ENCODE assay signal across 11 cellular contexts in genomic region chr11:112656772-112657428, GRCh38.
A peak's percentile ranks its signal among the peaks of the same experiment; 100 is the strongest.
DNase-seq lines count a peak whose midpoint lies in the region; ATAC-seq and TF ChIP-seq lines count a peak whose summit lies in the region.
"Had no signal": no experiment of that assay in that cellular context is flagged by ENCODE, and none has a peak within 500 bp of the region (broad histone marks: within the 10 kb centered on the region; RNA-seq: fewer than 3 reads in every experiment).

No MANE protein-coding gene starts in this region.

- DNase-seq in H4 (ENCODE audit: low spot score) (peak; percentile 15), fibroblast of the conjunctiva (ENCODE audit: low read depth) (peak; percentile 24), NCI-H524 (lab: John Stamatoyannopoulos, UW) (no peak), NOMO-1 treated with DMSO at 0.1 percent for 48 hours (lab: John Stamatoyannopoulos, UW; ENCODE audit: unreplicated experiment) (no peak)
- DNase-seq: activated naive CD8-positive, alpha-beta T cell treated with anti-CD3 and anti-CD28 coated beads, Interleukin-2, amount 50 U/mL, for 24 hours; kidney glomerular epithelial cell; NCI-H510A treated with DMSO at 0.1 percent for 48 hours had no signal

- ATAC-seq in SK-N-SH treated with all-trans-retinoic acid at 6 μM for 48 hours (peak; percentile 61), GM18909 (IDR thresholded peaks at IDR 0.05; ENCODE audit: poor library complexity, unreplicated experiment) (no peak)
- ATAC-seq: activated naive CD8-positive, alpha-beta T cell treated with anti-CD3 and anti-CD28 coated beads, Interleukin-2, amount 50 U/mL, for 24 hours had no signal

- H3K27ac ChIP-seq in temporal lobe (ENCODE audit: low read depth, low read length) = peak overlapping the region; percentile 66
- H3K27ac ChIP-seq: thoracic aorta had no signal

TF ChIP-seq in SK-N-SH treated with all-trans-retinoic acid at 6 μM for 48 hours, 23 proteins besides CTCF, POLR2A, EP300 and RAD21:
- TF ChIP-seq CSDC2 (CRISPR knock-in tag; IDR thresholded peaks at IDR 0.05) = no peak
- no peak for TF ChIP-seq ZC3H10 (CRISPR knock-in tag; IDR thresholded peaks at IDR 0.05)

Comparison
In these comparisons a context has a peak if more than half of its experiments do, and no peak if none do; other contexts are left out.
1. DNase-seq: peak in H4 (single experiment) and fibroblast of the conjunctiva (single experiment); none in NCI-H524 (0 of 2) and NOMO-1 treated with DMSO at 0.1 percent for 48 hours (single experiment).